Comparison of ENCODE assay signal across 1 cellular context in the genomic region with DNA sequence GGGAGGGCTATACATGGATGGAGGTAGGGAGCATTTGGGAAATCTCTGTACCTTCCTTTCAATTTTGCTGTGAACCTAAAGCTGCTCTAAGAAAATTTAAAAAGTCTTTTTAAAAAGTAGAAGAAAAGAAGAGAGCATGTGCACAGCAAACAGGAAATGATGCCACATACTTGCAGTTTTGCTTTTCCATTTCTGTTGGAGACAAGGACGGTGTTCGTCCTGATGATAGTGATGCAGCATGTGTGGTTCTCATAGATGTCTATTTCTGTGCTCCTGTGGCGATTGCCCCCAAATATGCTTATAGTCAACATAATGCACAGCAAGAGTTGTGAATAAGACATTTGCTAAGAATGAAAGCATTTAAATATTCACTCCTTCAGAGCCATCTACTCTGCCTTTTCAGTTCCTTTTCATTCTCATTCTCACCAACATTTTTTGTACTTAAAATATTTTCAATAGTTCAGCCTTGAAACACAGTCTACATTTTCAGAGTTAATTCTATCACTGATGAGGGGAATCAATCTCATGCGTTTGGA.
TF ChIP-seq lines count a peak whose summit lies in the region.

No MANE protein-coding gene starts in this region.

TF ChIP-seq in endothelial cell of umbilical vein, 7 proteins besides CTCF, POLR2A, EP300 and RAD21 (continued from another document):
- no peak for TF ChIP-seq EZH2 (IDR thresholded peaks at IDR 0.05; ENCODE audit: borderline replicate concordance, low read depth, low read length, severe bottlenecking)
- TF ChIP-seq POLR2AphosphoS5 (IDR thresholded peaks at IDR 0.05; ENCODE audit: insufficient read depth, low read depth, low read length): no peak
